8 cellular contexts compared by ENCODE assay signal in the genomic region with DNA sequence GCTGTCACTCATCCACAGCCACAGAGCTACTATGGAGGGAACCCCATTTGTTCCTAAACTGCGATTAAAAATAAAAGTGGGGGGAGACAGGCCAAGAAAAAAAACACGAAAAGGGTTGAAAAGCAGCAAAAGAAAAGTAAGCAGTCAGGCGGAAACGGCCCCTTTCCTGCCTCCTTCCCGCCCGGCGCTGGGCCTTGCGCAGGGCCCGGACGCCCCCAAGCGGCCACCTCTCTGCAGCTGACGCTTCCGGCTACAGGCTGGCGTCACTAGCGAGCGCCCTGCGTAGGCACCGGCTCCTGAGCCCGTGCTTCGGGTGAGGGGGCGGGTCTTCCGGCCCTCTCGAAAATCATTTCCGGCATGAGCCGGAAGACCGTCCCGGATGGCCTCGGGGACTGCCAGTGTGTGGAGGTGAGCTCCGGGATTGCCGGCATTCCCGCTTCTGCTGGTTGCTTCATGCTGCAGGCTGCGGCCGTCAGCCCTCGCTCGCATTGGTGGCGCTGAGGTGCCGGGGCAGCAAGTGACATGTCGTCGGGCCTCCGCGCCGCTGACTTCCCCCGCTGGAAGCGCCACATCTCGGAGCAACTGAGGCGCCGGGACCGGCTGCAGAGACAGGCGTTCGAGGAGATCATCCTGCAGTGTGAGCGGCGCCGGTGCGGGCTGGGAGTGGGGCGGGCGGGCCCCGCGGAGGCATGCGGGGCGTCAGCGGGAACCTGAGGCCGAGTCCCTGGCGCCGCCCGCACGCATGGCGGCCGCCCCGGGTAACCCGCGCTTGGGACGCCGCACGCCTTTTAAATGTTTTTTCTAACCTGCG. TPM values are rescaled to one million over a fixed set of nuclear protein-coding genes. Genes with fewer than 3 reads are reported as not detected.
A peak's percentile ranks its signal among the peaks of the same experiment; 100 is the strongest.
DNase-seq lines count a peak whose midpoint lies in the region; ATAC-seq and TF ChIP-seq lines count a peak whose summit lies in the region.

A gene (plus strand): TSS at position 368 of the 811 bp plus-strand sequence. CDS start 155 bp downstream, at position 523.

- TF ChIP-seq RAD21 in SK-N-SH (IDR thresholded peaks at IDR 0.05; ENCODE audit: low read length): peak; percentile 98

- H3K79me2 ChIP-seq in SK-N-SH (ENCODE audit: insufficient read depth): peaks cover 48% of the 10 kb centered on the region

- H3K27ac ChIP-seq in SK-N-SH (ENCODE audit: low read depth in 2 of 2, low read length in 1 of 2) (peak within 1 kb of the TSS; percentile 71 to 75), suprapubic skin (peak within 1 kb of the TSS; percentile 93)

- no peaks in the 10 kb centered on the region for H3K9me2 ChIP-seq in SK-N-SH

- H3K4me1 ChIP-seq in SK-N-SH (ENCODE audit: control insufficient read depth in 1 of 2, insufficient read depth in 2 of 2, low read depth in 1 of 2, low read length in 1 of 2) (peaks cover 6 to 12% of the 10 kb centered on the region in 2 experiments), suprapubic skin (peaks cover 27% of the 10 kb centered on the region)

- peak; percentile 98 for DNase-seq in GM10266 (ENCODE audit: extremely low spot score)
- peak; percentile 96 for DNase-seq in NCI-H1048 (lab: John Stamatoyannopoulos, UW)
- DNase-seq in SK-N-SH: peak; percentile 99
- peak; percentile 96 for DNase-seq in activated naive CD4-positive, alpha-beta T cell treated with anti-CD3 and anti-CD28 coated beads, Interleukin-2, amount 50 U/mL, for 16 hours
- DNase-seq in germinal center (ENCODE audit: low spot score): peak; percentile 98
- DNase-seq in nucleus accumbens (lab: John Stamatoyannopoulos, UW): peak; percentile 37 to 98 (median 93)
- DNase-seq in suprapubic skin (ENCODE audit: low spot score in 2 of 2): peak; percentile 95 to 96

- POLR2A ChIA-PET in SK-N-SH (lab: Yijun Ruan, JAX): no interaction called here

- peak within 1 kb of the TSS; percentile 86 for H3K4me2 ChIP-seq in SK-N-SH

- TF ChIP-seq CTCF in GM10266 (IDR thresholded peaks at IDR 0.05; ENCODE audit: control insufficient read depth, insufficient read depth, low read depth, missing control alignments) (peak; percentile 99), SK-N-SH (IDR thresholded peaks at IDR 0.05) (peak; percentile 94), suprapubic skin (IDR thresholded peaks at IDR 0.05) (peak; percentile 94 to 95)

- H3K4me3 ChIP-seq in SK-N-SH (ENCODE audit: low read depth in 2 of 2, low read length in 1 of 2) (peak within 1 kb of the TSS; percentile 87 to 98), suprapubic skin (peak within 1 kb of the TSS; percentile 88)

- H3F3A ChIP-seq in SK-N-SH (replicated peaks; ENCODE audit: insufficient read depth): peaks cover 4% of the 10 kb centered on the region

- ATAC-seq in HG02588 (IDR thresholded peaks at IDR 0.05; ENCODE audit: unreplicated experiment): peak; percentile 93

- peak; percentile 12 to 28; a peak in 2 of 4 replicates for TF ChIP-seq EP300 in SK-N-SH (IDR thresholded peaks at IDR 0.05; ENCODE audit: borderline replicate concordance in 1 of 2, low read depth in 1 of 2, low read length in 1 of 2)
- no peak for TF ChIP-seq EP300 in suprapubic skin (IDR thresholded peaks at IDR 0.05)

- H3K9me3 ChIP-seq in SK-N-SH: no peaks in the 10 kb centered on the region
- H3K9me3 ChIP-seq in suprapubic skin: no peaks in the 10 kb centered on the region

- 0% methylated on average over 16 of the region's 75 CpGs for WGBS in SK-N-SH (ENCODE audit: low lambda C conversion rate)
- WGBS in suprapubic skin: under 1% methylated on average over 37 of the region's 75 CpGs

- H4K20me1 ChIP-seq in SK-N-SH (ENCODE audit: insufficient read depth): peaks cover 28% of the 10 kb centered on the region

- peak; percentile 23 to 70 for TF ChIP-seq POLR2A in suprapubic skin (IDR thresholded peaks at IDR 0.05)

- CTCF ChIA-PET in SK-N-SH (lab: Yijun Ruan, JAX): interaction anchor here (0.6 to 3.0 kb wide), 37 partner anchors 8 to 657 kb away, joined by 3 to 19 read pairs (median 3); a partner anchor contains a TSS

- H3K36me3 ChIP-seq in SK-N-SH (replicated peaks in 1 of 2; ENCODE audit: control insufficient read depth in 1 of 2, insufficient read depth in 2 of 2, low read length in 1 of 2) (peaks cover 8 to 17% of the 10 kb centered on the region in 2 experiments), suprapubic skin (peaks cover 7% of the 10 kb centered on the region)

- H3K27me3 ChIP-seq in SK-N-SH (ENCODE audit: insufficient read depth) (no peaks in the 10 kb centered on the region), suprapubic skin (no peaks in the 10 kb centered on the region)

- peak within 1 kb of the TSS; percentile 78 for H3K9ac ChIP-seq in SK-N-SH

- peak within 1 kb of the TSS; percentile 93 for H2AFZ ChIP-seq in SK-N-SH (ENCODE audit: low read depth)

TF ChIP-seq in SK-N-SH, 30 proteins besides CTCF, POLR2A, EP300 and RAD21 (continues in another document):
- TF ChIP-seq, protein P1, sequence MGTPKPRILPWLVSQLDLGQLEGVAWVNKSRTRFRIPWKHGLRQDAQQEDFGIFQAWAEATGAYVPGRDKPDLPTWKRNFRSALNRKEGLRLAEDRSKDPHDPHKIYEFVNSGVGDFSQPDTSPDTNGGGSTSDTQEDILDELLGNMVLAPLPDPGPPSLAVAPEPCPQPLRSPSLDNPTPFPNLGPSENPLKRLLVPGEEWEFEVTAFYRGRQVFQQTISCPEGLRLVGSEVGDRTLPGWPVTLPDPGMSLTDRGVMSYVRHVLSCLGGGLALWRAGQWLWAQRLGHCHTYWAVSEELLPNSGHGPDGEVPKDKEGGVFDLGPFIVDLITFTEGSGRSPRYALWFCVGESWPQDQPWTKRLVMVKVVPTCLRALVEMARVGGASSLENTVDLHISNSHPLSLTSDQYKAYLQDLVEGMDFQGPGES (IDR thresholded peaks at IDR 0.05; ENCODE audit: low read depth, low read length): no peak
- TF ChIP-seq ELF1 (IDR thresholded peaks at IDR 0.05) (peak; percentile 97), TEAD4 (IDR thresholded peaks at IDR 0.05; ENCODE audit: borderline replicate concordance, insufficient read depth) (no peak), RXRA (IDR thresholded peaks at IDR 0.05; ENCODE audit: borderline replicate concordance, low read depth) (no peak), GABPA (IDR thresholded peaks at IDR 0.05; ENCODE audit: low read depth) (peak; percentile 97), SIN3A (IDR thresholded peaks at IDR 0.05; ENCODE audit: borderline replicate concordance, low read depth, low read length) (peak; percentile 79; the same call in 1 of the 2 replicates), MEF2A (IDR thresholded peaks at IDR 0.05; ENCODE audit: borderline replicate concordance, low read depth) (no peak; the same call in 1 of the 2 replicates), TCF12 (IDR thresholded peaks at IDR 0.05) (peak; percentile 26; the same call in 1 of the 2 replicates), YY1 (IDR thresholded peaks at IDR 0.05; ENCODE audit: low read depth) (peak; percentile 71), GATA2 (CRISPR knock-in tag; IDR thresholded peaks at IDR 0.05) (no peak), SMC3 (IDR thresholded peaks at IDR 0.05; ENCODE audit: low read depth, low read length) (peak; percentile 89), RCOR1 (IDR thresholded peaks at IDR 0.05; ENCODE audit: low read length) (0 out of 2 replicates have a peak, but pooled peaks have one; percentile 72), NRF1 (IDR thresholded peaks at IDR 0.05; ENCODE audit: low read depth, low read length) (peak; percentile 32; the same call in 1 of the 2 replicates), MXI1 (IDR thresholded peaks at IDR 0.05; ENCODE audit: low read depth, low read length) (peak; percentile 86)
- TF ChIP-seq, protein P2, sequence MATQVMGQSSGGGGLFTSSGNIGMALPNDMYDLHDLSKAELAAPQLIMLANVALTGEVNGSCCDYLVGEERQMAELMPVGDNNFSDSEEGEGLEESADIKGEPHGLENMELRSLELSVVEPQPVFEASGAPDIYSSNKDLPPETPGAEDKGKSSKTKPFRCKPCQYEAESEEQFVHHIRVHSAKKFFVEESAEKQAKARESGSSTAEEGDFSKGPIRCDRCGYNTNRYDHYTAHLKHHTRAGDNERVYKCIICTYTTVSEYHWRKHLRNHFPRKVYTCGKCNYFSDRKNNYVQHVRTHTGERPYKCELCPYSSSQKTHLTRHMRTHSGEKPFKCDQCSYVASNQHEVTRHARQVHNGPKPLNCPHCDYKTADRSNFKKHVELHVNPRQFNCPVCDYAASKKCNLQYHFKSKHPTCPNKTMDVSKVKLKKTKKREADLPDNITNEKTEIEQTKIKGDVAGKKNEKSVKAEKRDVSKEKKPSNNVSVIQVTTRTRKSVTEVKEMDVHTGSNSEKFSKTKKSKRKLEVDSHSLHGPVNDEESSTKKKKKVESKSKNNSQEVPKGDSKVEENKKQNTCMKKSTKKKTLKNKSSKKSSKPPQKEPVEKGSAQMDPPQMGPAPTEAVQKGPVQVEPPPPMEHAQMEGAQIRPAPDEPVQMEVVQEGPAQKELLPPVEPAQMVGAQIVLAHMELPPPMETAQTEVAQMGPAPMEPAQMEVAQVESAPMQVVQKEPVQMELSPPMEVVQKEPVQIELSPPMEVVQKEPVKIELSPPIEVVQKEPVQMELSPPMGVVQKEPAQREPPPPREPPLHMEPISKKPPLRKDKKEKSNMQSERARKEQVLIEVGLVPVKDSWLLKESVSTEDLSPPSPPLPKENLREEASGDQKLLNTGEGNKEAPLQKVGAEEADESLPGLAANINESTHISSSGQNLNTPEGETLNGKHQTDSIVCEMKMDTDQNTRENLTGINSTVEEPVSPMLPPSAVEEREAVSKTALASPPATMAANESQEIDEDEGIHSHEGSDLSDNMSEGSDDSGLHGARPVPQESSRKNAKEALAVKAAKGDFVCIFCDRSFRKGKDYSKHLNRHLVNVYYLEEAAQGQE (IDR thresholded peaks at IDR 0.05; ENCODE audit: low read depth, low read length): peak; percentile 72; the same call in 1 of the 2 replicates
- TF ChIP-seq, protein P3, sequence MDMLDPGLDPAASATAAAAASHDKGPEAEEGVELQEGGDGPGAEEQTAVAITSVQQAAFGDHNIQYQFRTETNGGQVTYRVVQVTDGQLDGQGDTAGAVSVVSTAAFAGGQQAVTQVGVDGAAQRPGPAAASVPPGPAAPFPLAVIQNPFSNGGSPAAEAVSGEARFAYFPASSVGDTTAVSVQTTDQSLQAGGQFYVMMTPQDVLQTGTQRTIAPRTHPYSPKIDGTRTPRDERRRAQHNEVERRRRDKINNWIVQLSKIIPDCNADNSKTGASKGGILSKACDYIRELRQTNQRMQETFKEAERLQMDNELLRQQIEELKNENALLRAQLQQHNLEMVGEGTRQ (IDR thresholded peaks at IDR 0.05; ENCODE audit: borderline replicate concordance, low read depth, low read length): no peak
- TF ChIP-seq, protein P4, sequence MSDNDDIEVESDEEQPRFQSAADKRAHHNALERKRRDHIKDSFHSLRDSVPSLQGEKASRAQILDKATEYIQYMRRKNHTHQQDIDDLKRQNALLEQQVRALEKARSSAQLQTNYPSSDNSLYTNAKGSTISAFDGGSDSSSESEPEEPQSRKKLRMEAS (IDR thresholded peaks at IDR 0.05; ENCODE audit: low read depth): peak; percentile 86; the same call in 1 of the 2 replicates

RNA-seq across cellular contexts. Expression of the gene that starts here (rescaled TPM):
- 22.2 and 32.2 TPM in 2 replicates for polyA plus RNA-seq in SK-N-SH (2012; rRNA removed)
- polyA plus RNA-seq in SK-N-SH (2012; cell fraction: cytosol; rRNA removed): 22.0 and 24.7 TPM in 2 replicates
- polyA plus RNA-seq in SK-N-SH (2012; cell fraction: nucleus; rRNA removed): 44.4 and 67.5 TPM in 2 replicates
- 10 to 100 TPM; 38.6 to 77.2 (median 49.4) TPM for total RNA-seq in suprapubic skin

Comparison
In these comparisons a context has a peak if more than half of its experiments do, and no peak if none do; other contexts are left out.
1. Peak in every context shown above with its lines: DNase-seq, ATAC-seq, H3K4me3 ChIP-seq and H3K27ac ChIP-seq.